ENCODE assay signal across 8 cellular contexts in the genomic region with DNA sequence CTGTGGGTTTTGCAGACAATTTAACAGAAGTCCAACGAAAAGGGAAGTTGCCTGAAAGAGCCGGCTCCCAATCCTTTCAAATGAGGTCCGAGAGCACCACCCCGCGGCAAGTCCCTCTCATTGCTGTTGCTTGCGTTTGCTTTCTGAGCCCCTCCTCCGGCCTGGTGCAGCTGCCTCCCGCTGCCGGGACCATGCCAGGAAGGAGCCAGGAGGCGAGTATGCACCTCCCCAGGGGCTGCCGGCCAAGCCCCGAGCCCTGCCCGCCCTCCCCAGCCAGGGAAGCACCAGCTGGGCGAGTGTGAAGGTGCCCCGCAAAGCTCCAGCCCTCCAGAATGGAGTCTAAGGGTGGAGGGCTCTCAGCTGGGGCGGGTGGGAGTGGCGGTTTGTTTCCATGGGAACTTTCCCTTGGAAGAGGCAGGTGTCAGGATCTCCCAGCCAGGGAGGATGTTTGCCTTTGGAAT. TPM values are rescaled to one million over a fixed set of nuclear protein-coding genes. Genes with fewer than 3 reads are reported as not detected.
DNase-seq lines count a peak whose midpoint lies in the region; ATAC-seq, FAIRE-seq and TF ChIP-seq lines count a peak whose summit lies in the region.

No MANE protein-coding gene starts in this region.

- no peak for FAIRE-seq in GM12892 (lab: Jason Lieb, UNC)

- peaks cover 0 to 20% (median 0%) of the 10 kb centered on the region in 45 donors for H3K27me3 ChIP-seq in dorsolateral prefrontal cortex
- H3K27me3 ChIP-seq in lung (ENCODE audit: control insufficient read depth, insufficient read depth): no peaks in the 10 kb centered on the region

- DNase-seq in A172 (ENCODE audit: low spot score) (peak; percentile 65), GM12892 (ENCODE audit: insufficient read length) (peak; percentile 75), NCI-H2227 (lab: John Stamatoyannopoulos, UW; ENCODE audit: unreplicated experiment) (peak; percentile 79), dorsolateral prefrontal cortex (peak; percentile 64 to 89 (median 83)), lung (ENCODE audit: low spot score) (peak; percentile 70)
- peak; percentile 38 to 59 for DNase-seq in stimulated activated CD8-positive, alpha-beta memory T cell treated with anti-CD3 and anti-CD28 coated beads, Interleukin-2, amount 100 ng/mL, for 48 hours (ENCODE audit: low read depth in 2 of 2)

- H3K27ac ChIP-seq in dorsolateral prefrontal cortex: no peak overlapping the region
- no peak overlapping the region for H3K27ac ChIP-seq in lung (ENCODE audit: low read depth in 1 of 2, low read length in 1 of 2)

- intact Hi-C loops in dorsolateral prefrontal cortex (cut with DNase I): loop anchor here (1.0 to 5.0 kb wide), 2 partner anchors 1683 to 1685 kb away; no protein-coding TSS in a partner anchor

- H3K9me3 ChIP-seq in lung (ENCODE audit: control insufficient read depth in 2 of 2, insufficient read depth in 1 of 2, low read length in 1 of 2): peaks cover 0 to 3% of the 10 kb centered on the region in 2 donors

- TF ChIP-seq CTCF in WI38 (IDR thresholded peaks at IDR 0.05; ENCODE audit: low read depth, low read length) (peak; percentile 68), dorsolateral prefrontal cortex (IDR thresholded peaks at IDR 0.05 in 54 of 56, conservative IDR thresholded peaks at IDR 0.05 in 2 of 56; ENCODE audit: low read depth in 1 of 56, partially characterized antibody in 56 of 56) (peak; percentile 34 to 92 (median 79)), lung (IDR thresholded peaks at IDR 0.05; ENCODE audit: control extremely low read depth, extremely low read depth) (peak; percentile 25)

- peak; percentile 73 for ATAC-seq in HG03108 (IDR thresholded peaks at IDR 0.05; ENCODE audit: unreplicated experiment)
- ATAC-seq in lung (ENCODE audit: insufficient read depth, low FRiP score): peak; percentile 66

- H3K4me3 ChIP-seq in WI38 (ENCODE audit: low read depth, low read length) (no peak overlapping the region), dorsolateral prefrontal cortex (peak overlapping the region in 30 of 59 donors; percentile 13 to 49 (median 34)), lung (no peak overlapping the region)

- WGBS in lung, 2 donors: 5 to 6% methylated on average over 17 of the region's 17 CpGs

- no peak for TF ChIP-seq POLR2A in GM12892 (IDR thresholded peaks at IDR 0.05; ENCODE audit: low read depth, low read length)

- H3K36me3 ChIP-seq in lung (ENCODE audit: control insufficient read depth in 2 of 2, insufficient read depth in 2 of 2, low read length in 2 of 2): no peaks in the 10 kb centered on the region

- no peaks in the 10 kb centered on the region for H3K4me1 ChIP-seq in lung (ENCODE audit: control insufficient read depth in 2 of 2, insufficient read depth in 2 of 2, low read length in 2 of 2)

RNA-seq across cellular contexts. Expression of a gene that starts 25.8 kb away (rescaled TPM):
- 21.3 and 22.7 TPM in 2 replicates for total RNA-seq in A172 (2014; rRNA removed; shearing (Covaris generic))
- polyA plus RNA-seq in GM12892 (2012; ENCODE audit: missing spikeins): 24.1 TPM
- total RNA-seq in dorsolateral prefrontal cortex: 10 to 100 TPM; 37.7 to 70.2 (median 51.6) TPM
- total RNA-seq in lung: 10 to 100 TPM; 22.1 to 51.4 TPM
- 10 to 100 TPM; 15.6 to 22.0 TPM for polyA plus RNA-seq in lung

Comparison
In these comparisons a context has a peak if more than half of its experiments do, and no peak if none do; other contexts are left out.
1. H3K4me3 ChIP-seq: peak in dorsolateral prefrontal cortex (30 of 59); none in WI38 (single experiment) and lung (single experiment).
2. CTCF ChIP-seq: peak in every context shown above with its lines; median percentile 79 in dorsolateral prefrontal cortex; 68 in WI38; 25 in lung.
3. Peak in every context shown above with its lines, with median percentiles within 50 percentile points of each other: DNase-seq.